1 cellular context compared by ENCODE assay signal in the genomic region with DNA sequence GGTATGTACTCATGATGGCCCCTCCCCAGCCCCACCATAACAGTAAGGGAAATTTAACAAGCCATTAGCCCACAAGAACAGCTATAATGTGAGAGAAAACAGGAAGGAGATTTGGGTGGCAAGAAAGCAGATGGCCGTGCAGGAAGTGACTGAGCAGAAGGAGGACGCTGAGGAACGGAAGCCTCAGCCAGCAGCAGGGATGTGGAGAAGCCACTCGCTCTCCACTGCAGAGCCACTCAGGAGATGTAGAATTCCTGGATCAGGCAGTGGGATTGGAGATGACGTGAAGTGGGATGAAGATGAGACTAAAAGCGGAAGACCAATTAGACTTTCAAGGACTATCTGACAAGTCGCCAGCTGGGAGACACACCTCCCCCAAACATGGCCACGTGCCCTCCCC.
A peak's percentile ranks its signal among the peaks of the same experiment; 100 is the strongest.
TF ChIP-seq lines count a peak whose summit lies in the region.

No MANE protein-coding gene starts in this region.

TF ChIP-seq in GM12878, 131 proteins besides CTCF, POLR2A, EP300 and RAD21 (continued from another document):
- TF ChIP-seq BCLAF1 (IDR thresholded peaks at IDR 0.05) (no peak), EED (IDR thresholded peaks at IDR 0.05; ENCODE audit: low read depth) (peak; percentile 36; the same call in 1 of the 2 replicates)
TF ChIP-seq in GM12878: peak in this region for 3.
